In genomic region chr18:23585897-23586248, GRCh38 we compare ENCODE assay signal across 8 cellular contexts. TPM values are rescaled to one million over a fixed set of nuclear protein-coding genes. Genes with fewer than 3 reads are reported as not detected.
DNase-seq lines count a peak whose midpoint lies in the region; ATAC-seq and TF ChIP-seq lines count a peak whose summit lies in the region.

No MANE protein-coding gene starts in this region.

- ATAC-seq in HG02642 (IDR thresholded peaks at IDR 0.05; ENCODE audit: poor library complexity, unreplicated experiment) = peak; percentile 30
- ATAC-seq in activated naive CD8-positive, alpha-beta T cell treated with anti-CD3 and anti-CD28 coated beads, Interleukin-2, amount 50 U/mL, for 24 hours = no peak
- ATAC-seq in right lobe of liver = no peak
- no peak for ATAC-seq in HG03135 (IDR thresholded peaks at IDR 0.05; ENCODE audit: unreplicated experiment)
- ATAC-seq in GM21786 (IDR thresholded peaks at IDR 0.05; ENCODE audit: unreplicated experiment) = no peak
- ATAC-seq in HG03571 (IDR thresholded peaks at IDR 0.05; ENCODE audit: unreplicated experiment) = no peak

- DNase-seq in BJ (ENCODE audit: low read depth) (no peak), right lobe of liver (no peak), type B pancreatic cell (ENCODE audit: extremely low spot score, unreplicated experiment) (no peak)
- no peak for DNase-seq in activated naive CD8-positive, alpha-beta T cell treated with anti-CD3 and anti-CD28 coated beads, Interleukin-2, amount 50 U/mL, for 24 hours

- WGBS in right lobe of liver (ENCODE audit: insufficient coverage, low coverage, low lambda C conversion rate, missing lambda C conversion rate) = 1% methylated on average over 6 of the region's 14 CpGs

- peaks cover 11% of the 10 kb centered on the region for H3K36me3 Mint-ChIP-seq in activated naive CD8-positive, alpha-beta T cell treated with anti-CD3 and anti-CD28 coated beads, Interleukin-2, amount 50 U/mL, for 24 hours (ENCODE audit: low read depth)
- H3K36me3 Mint-ChIP-seq in type B pancreatic cell = peaks cover 4% of the 10 kb centered on the region

- CTCF ChIA-PET in BJ (lab: Yijun Ruan, JAX) = interaction anchor here (0.8 to 3.9 kb wide), 8 partner anchors 10 to 117 kb away, joined by 3 to 9 read pairs (median 4); partner anchors contain the start of gene RMC1

- peak overlapping the region; percentile 84 for H3K4me3 ChIP-seq in BJ (ENCODE audit: low read depth, low read length)
- H3K4me3 ChIP-seq in right lobe of liver = peak overlapping the region; percentile 73 to 90 (median 88)

- no peaks in the 10 kb centered on the region for H3K27me3 Mint-ChIP-seq in activated naive CD8-positive, alpha-beta T cell treated with anti-CD3 and anti-CD28 coated beads, Interleukin-2, amount 50 U/mL, for 24 hours
- peaks cover 12% of the 10 kb centered on the region for H3K27me3 Mint-ChIP-seq in type B pancreatic cell

- peaks cover 0 to 28% (median 10%) of the 10 kb centered on the region in 4 donors for H3K4me1 ChIP-seq in right lobe of liver

- H3K9me3 ChIP-seq in right lobe of liver = no peaks in the 10 kb centered on the region

- no peak for TF ChIP-seq CTCF in BJ (IDR thresholded peaks at IDR 0.05; ENCODE audit: insufficient read depth, low read depth, low read length)
- no peak for TF ChIP-seq CTCF in right lobe of liver (IDR thresholded peaks at IDR 0.05)
- no peak for TF ChIP-seq CTCF in type B pancreatic cell (conservative IDR thresholded peaks at IDR 0.05)

- H3K27me3 ChIP-seq in BJ (ENCODE audit: control insufficient read depth, insufficient read depth, low read length) (no peaks in the 10 kb centered on the region), right lobe of liver (no peaks in the 10 kb centered on the region)

- TF ChIP-seq POLR2A in right lobe of liver (IDR thresholded peaks at IDR 0.05) = no peak

- H3K36me3 ChIP-seq in BJ (ENCODE audit: control insufficient read depth, insufficient read depth, low read length) (peaks cover 1% of the 10 kb centered on the region; the same call in 1 of the 2 replicates), right lobe of liver (no peaks in the 10 kb centered on the region)

- peak overlapping the region; percentile 99 to 100 (median 99) for H3K27ac ChIP-seq in right lobe of liver

- H3K4me3 Mint-ChIP-seq in activated naive CD8-positive, alpha-beta T cell treated with anti-CD3 and anti-CD28 coated beads, Interleukin-2, amount 50 U/mL, for 24 hours = peak overlapping the region; percentile 91
- H3K4me3 Mint-ChIP-seq in type B pancreatic cell = peak overlapping the region; percentile 94

- intact Hi-C loops in right lobe of liver (cut with DNase I) = loop anchor here in 1 of 2 donors (5.0 kb wide), 1 partner anchor 69 kb away; no protein-coding TSS in a partner anchor

- H3K9me3 Mint-ChIP-seq in activated naive CD8-positive, alpha-beta T cell treated with anti-CD3 and anti-CD28 coated beads, Interleukin-2, amount 50 U/mL, for 24 hours = no peaks in the 10 kb centered on the region
- H3K9me3 Mint-ChIP-seq in type B pancreatic cell = no peaks in the 10 kb centered on the region

- H3K27ac Mint-ChIP-seq in activated naive CD8-positive, alpha-beta T cell treated with anti-CD3 and anti-CD28 coated beads, Interleukin-2, amount 50 U/mL, for 24 hours = peak overlapping the region; percentile 89
- peak overlapping the region; percentile 99 for H3K27ac Mint-ChIP-seq in type B pancreatic cell

- POLR2A ChIA-PET in BJ (lab: Charles Lee) = no interaction called here

- H3K4me1 Mint-ChIP-seq in activated naive CD8-positive, alpha-beta T cell treated with anti-CD3 and anti-CD28 coated beads, Interleukin-2, amount 50 U/mL, for 24 hours = peaks cover 45% of the 10 kb centered on the region
- peaks cover 31% of the 10 kb centered on the region for H3K4me1 Mint-ChIP-seq in type B pancreatic cell (ENCODE audit: unreplicated experiment)

RNA-seq across cellular contexts. Expression of gene NPC1, which starts 0.4 kb away (rescaled TPM):
- 34.2 and 54.5 TPM in 2 replicates for polyA plus RNA-seq in BJ (2011; rRNA removed)
- 60.5 and 65.9 TPM in 2 replicates for polyA minus RNA-seq in BJ (2011; rRNA and poly(A)+ RNA removed)
- 10 to 100 TPM; 11.9 to 31.2 (median 20.0) TPM for total RNA-seq in right lobe of liver
- total RNA-seq in type B pancreatic cell (ENCODE audit: low replicate concordance) = 43.3 and 49.8 TPM in 2 replicates
